27 cellular contexts compared by ENCODE assay signal in genomic region chr1:147210987-147211386, GRCh38.
"Had no signal": no experiment of that assay in that cellular context is flagged by ENCODE, and none has a peak within 500 bp of the region (broad histone marks: within the 10 kb centered on the region; RNA-seq: fewer than 3 reads in every experiment).

No MANE protein-coding gene starts in this region.

- H3K27me3 ChIP-seq: colonic mucosa, esophagus squamous epithelium, gastrocnemius medialis, heart right ventricle, left lung had no signal

- ATAC-seq: effector memory CD8-positive, alpha-beta T cell; esophagus mucosa; gastrocnemius medialis; heart right ventricle; left lung; left ventricle myocardium superior; lower lobe of right lung had no signal

- H3K9me3 ChIP-seq: colonic mucosa, esophagus squamous epithelium, gastrocnemius medialis, heart right ventricle, left lung, lower lobe of right lung, mucosa of descending colon had no signal

- H3K4me1 ChIP-seq: colonic mucosa, esophagus squamous epithelium, gastrocnemius medialis, heart right ventricle, left lung had no signal

- DNase-seq: colonic mucosa; cortex of kidney; effector CD8-positive, alpha-beta T cell; effector memory CD8-positive, alpha-beta T cell; endodermal cell; erythroblast; esophagus squamous epithelium; foreskin fibroblast; foreskin melanocyte; gastrocnemius medialis; glutamatergic neuron; head of caudate nucleus; heart right ventricle; hypothalamus; immature natural killer cell; islet precursor cell; kidney; kidney glomerular epithelial cell; left colon; left lung; left ventricle myocardium superior; lower lobe of right lung; mesenchymal stem cell; mucosa of descending colon; naive B cell had no signal

- H3K4me3 ChIP-seq: colonic mucosa, esophagus squamous epithelium, gastrocnemius medialis, heart right ventricle, left lung, lower lobe of right lung, mucosa of descending colon had no signal

- H3K36me3 ChIP-seq: colonic mucosa, gastrocnemius medialis had no signal

- H3K27ac ChIP-seq: colonic mucosa, epithelial cell of prostate, esophagus squamous epithelium, gastrocnemius medialis, heart right ventricle, left lung, lower lobe of right lung had no signal
